In genomic region chr11:119108857-119109221, GRCh38 we compare ENCODE assay signal across 1 cellular context.
A peak's percentile ranks its signal among the peaks of the same experiment; 100 is the strongest.
TF ChIP-seq lines count a peak whose summit lies in the region.

No MANE protein-coding gene starts in this region.

TF ChIP-seq in HepG2, 621 proteins besides CTCF, POLR2A, EP300 and RAD21 (continued from another document):
- peak; percentile 81 for TF ChIP-seq HNF4G (IDR thresholded peaks at IDR 0.05; ENCODE audit: borderline replicate concordance, low read depth, low read length)
- 0 out of 2 replicates have a peak, but pooled peaks have one; percentile 48 for TF ChIP-seq HNF4G (CRISPR knock-in tag; IDR thresholded peaks at IDR 0.05; ENCODE audit: borderline replicate concordance, low read depth)
- no peak for TF ChIP-seq GATA4 (IDR thresholded peaks at IDR 0.05; ENCODE audit: borderline replicate concordance, low read depth)
- TF ChIP-seq AHDC1 (CRISPR knock-in tag; IDR thresholded peaks at IDR 0.05; ENCODE audit: borderline replicate concordance), result peak; percentile 55; the same call in 1 of the 2 replicates
- no peak for TF ChIP-seq NFKB2 (CRISPR knock-in tag; IDR thresholded peaks at IDR 0.05; ENCODE audit: borderline replicate concordance)
- TF ChIP-seq NR2C2 (CRISPR knock-in tag; IDR thresholded peaks at IDR 0.05; ENCODE audit: borderline replicate concordance), result peak; percentile 31; the same call in 1 of the 2 replicates
- 0 out of 2 replicates have a peak, but pooled peaks have one; percentile 38 for TF ChIP-seq ZNF350 (CRISPR knock-in tag; IDR thresholded peaks at IDR 0.05; ENCODE audit: borderline replicate concordance, low read depth)
- TF ChIP-seq LCORL (IDR thresholded peaks at IDR 0.05), result 0 out of 2 replicates have a peak, but pooled peaks have one; percentile 24
- 0 out of 2 replicates have a peak, but pooled peaks have one; percentile 49 for TF ChIP-seq LCORL (CRISPR knock-in tag; IDR thresholded peaks at IDR 0.05)
- peak; percentile 38; the same call in 1 of the 2 replicates for TF ChIP-seq ERF (CRISPR knock-in tag; IDR thresholded peaks at IDR 0.05)
- TF ChIP-seq ARID4A (CRISPR knock-in tag; IDR thresholded peaks at IDR 0.05; ENCODE audit: borderline replicate concordance), result peak; percentile 62; the same call in 1 of the 2 replicates
- TF ChIP-seq MXI1 (IDR thresholded peaks at IDR 0.05; ENCODE audit: borderline replicate concordance, low read depth, low read length), result peak; percentile 50; the same call in 1 of the 3 replicates
- no peak for TF ChIP-seq GLI4 (CRISPR knock-in tag; IDR thresholded peaks at IDR 0.05; ENCODE audit: borderline replicate concordance)
- peak; percentile 42 for TF ChIP-seq TEAD3 (CRISPR knock-in tag; optimal IDR thresholded peaks at IDR 0.05; ENCODE audit: borderline replicate concordance)
- no peak for TF ChIP-seq ONECUT2 (CRISPR knock-in tag; IDR thresholded peaks at IDR 0.05)
- 0 out of 2 replicates have a peak, but pooled peaks have one; percentile 28 for TF ChIP-seq TCF7 (IDR thresholded peaks at IDR 0.05; ENCODE audit: low read depth)
- TF ChIP-seq FOSL2 (CRISPR knock-in tag; IDR thresholded peaks at IDR 0.05), result peak; percentile 76
- peak; percentile 45; the same call in 1 of the 2 replicates for TF ChIP-seq ZNF205 (CRISPR knock-in tag; IDR thresholded peaks at IDR 0.05)
- peak; percentile 14 for TF ChIP-seq ZEB1 (IDR thresholded peaks at IDR 0.05; ENCODE audit: insufficient replicate concordance, low read depth)
- no peak for TF ChIP-seq TFDP1 (CRISPR knock-in tag; IDR thresholded peaks at IDR 0.05; ENCODE audit: borderline replicate concordance)
- peak; percentile 4; the same call in 1 of the 2 replicates for TF ChIP-seq KMT2B (CRISPR knock-in tag; IDR thresholded peaks at IDR 0.05)
- TF ChIP-seq PCBP2 (optimal IDR thresholded peaks at IDR 0.05; ENCODE audit: low read depth, low read length, poor library complexity, severe bottlenecking), result no peak
- no peak for TF ChIP-seq BRD4 (CRISPR knock-in tag; IDR thresholded peaks at IDR 0.05)
- TF ChIP-seq POLR2AphosphoS2 (IDR thresholded peaks at IDR 0.05; ENCODE audit: low read depth, low read length), result no peak
- peak; percentile 38 for TF ChIP-seq THAP11 (CRISPR knock-in tag; IDR thresholded peaks at IDR 0.05)
- peak; percentile 43 for TF ChIP-seq RARA (CRISPR knock-in tag; IDR thresholded peaks at IDR 0.05)
- no peak for TF ChIP-seq GABPA (IDR thresholded peaks at IDR 0.05; ENCODE audit: low read depth, low read length)
- TF ChIP-seq GABPA (CRISPR knock-in tag; IDR thresholded peaks at IDR 0.05; ENCODE audit: low read depth), result peak; percentile 70
- TF ChIP-seq FOXK1 (CRISPR knock-in tag; IDR thresholded peaks at IDR 0.05; ENCODE audit: borderline replicate concordance, low read depth), result peak; percentile 69; the same call in 1 of the 2 replicates
- TF ChIP-seq FOXA1 (IDR thresholded peaks at IDR 0.05), result peak; percentile 58
- peak; percentile 86 for TF ChIP-seq FOXA1 (CRISPR knock-in tag; IDR thresholded peaks at IDR 0.05)
- TF ChIP-seq MNT (IDR thresholded peaks at IDR 0.05), result peak; percentile 9; the same call in 1 of the 2 replicates
- peak; percentile 88 for TF ChIP-seq NFIC (IDR thresholded peaks at IDR 0.05; ENCODE audit: low read length)
- peak; percentile 86 for TF ChIP-seq FOXK2 (IDR thresholded peaks at IDR 0.05)
TF ChIP-seq in HepG2: peak in this region for 49.
